Comparison of ENCODE assay signal across 27 cellular contexts in genomic region chr14:75096959-75097358, GRCh38.
"Had no signal": no experiment of that assay in that cellular context is flagged by ENCODE, and none has a peak within 500 bp of the region (broad histone marks: within the 10 kb centered on the region; RNA-seq: fewer than 3 reads in every experiment).

No MANE protein-coding gene starts in this region.

- H3K9me3 ChIP-seq: SJSA1 had no signal

- H3K27me3 ChIP-seq: brain microvascular endothelial cell, SJSA1 had no signal

- H3K4me1 ChIP-seq: SJSA1 had no signal

- H3K27ac ChIP-seq: brain microvascular endothelial cell, SJSA1 had no signal

- ATAC-seq: activated T-helper 17 cell treated with anti-CD3 and anti-CD28 coated beads, Interleukin-2, amount 50 U/mL, for 72 hours; Panc1 had no signal

- H3K4me3 ChIP-seq: SJSA1 had no signal

- DNase-seq: activated CD4-positive, alpha-beta memory T cell treated with anti-CD3 and anti-CD28 coated beads, Interleukin-2, amount 10 ng/mL, durations not matched to agents 7 days and 5 days; activated CD4-positive, alpha-beta T cell treated with anti-CD3 and anti-CD28 coated beads, Interleukin-2, amount 50 U/mL, for 1 hour; activated CD4-positive, CD25-positive, alpha-beta regulatory T cell; activated gamma-delta T cell; activated naive CD4-positive, alpha-beta T cell treated with anti-CD3 and anti-CD28 coated beads, Interleukin-2, amount 10 ng/mL, durations not matched to agents 7 days and 5 days; activated naive CD8-positive, alpha-beta T cell treated with anti-CD3 and anti-CD28 coated beads for 36 hours; activated T-cell treated with anti-CD3 and anti-CD28 coated beads for 4 hours; activated T-cell treated with anti-CD3 and anti-CD28 coated beads, Interleukin-2, amount 50 U/mL, for 48 hours; brain microvascular endothelial cell; caudate nucleus; IMR-90; Kasumi-1; KBM-7; NCI-H1694; NCI-H2029; NCI-H2107; NCI-H345; NCI-H510A; NCI-H526 treated with DMSO at 0.1 percent for 48 hours; NK-92 treated with Interleukin-12 subunit alpha and Interleukin-12 subunit beta, amount 100 ng/mL, for 24 hours; OCI-M1; RPMI8226; SHP77; T-helper 1 cell had no signal
